ENCODE assay signal across 1 cellular context in genomic region chr19:47350599-47350998, GRCh38.
A peak's percentile ranks its signal among the peaks of the same experiment; 100 is the strongest.
TF ChIP-seq lines count a peak whose summit lies in the region.

No MANE protein-coding gene starts in this region.

TF ChIP-seq in K562, 482 proteins besides CTCF, POLR2A, EP300 and RAD21:
- peak in 1 of 2 experiments; percentile 27; a peak in 1 of 4 replicates for TF ChIP-seq HDAC1 (IDR thresholded peaks at IDR 0.05)
- TF ChIP-seq MED1 (CRISPR knock-in tag; IDR thresholded peaks at IDR 0.05; ENCODE audit: borderline replicate concordance), result no peak
